ENCODE assay signal across 1 cellular context in the genomic region with DNA sequence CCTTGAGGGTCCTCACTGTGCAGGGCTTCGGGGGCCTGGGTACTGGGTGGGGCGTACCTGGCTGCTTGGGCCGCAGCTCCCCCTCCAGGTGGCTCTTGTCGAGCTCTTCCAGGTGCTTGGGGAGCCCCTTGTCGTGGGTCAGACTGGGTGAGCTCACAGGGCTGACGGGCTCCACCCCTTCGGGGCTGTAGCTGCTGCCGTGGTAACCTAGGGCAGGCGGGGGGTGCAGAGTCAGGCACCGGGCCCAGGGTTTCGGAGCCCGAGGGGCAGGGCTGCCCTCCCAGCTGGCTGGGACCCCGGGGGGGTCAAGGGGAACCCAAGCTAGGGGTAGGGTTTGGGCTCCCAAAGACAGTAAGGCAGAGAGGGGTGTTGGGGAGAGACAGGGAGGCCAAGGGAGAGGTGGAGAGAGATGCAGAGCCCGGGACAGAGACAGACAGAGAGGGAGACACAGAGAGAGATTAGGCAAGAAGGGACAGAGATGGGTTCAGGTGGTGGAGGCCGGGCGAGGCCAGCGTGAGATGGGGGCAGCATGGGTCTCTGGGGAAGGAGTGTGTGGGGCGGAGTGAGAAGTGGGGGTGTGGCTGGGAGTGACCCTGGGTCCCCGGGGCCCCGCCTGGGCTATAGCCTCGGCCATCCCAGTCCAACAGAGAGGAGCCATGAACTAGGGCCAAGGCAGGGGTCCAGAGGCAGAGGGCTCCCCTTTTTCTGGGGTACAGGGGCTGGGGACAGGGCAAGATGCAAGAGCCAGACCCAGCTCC.
TF ChIP-seq lines count a peak whose summit lies in the region.

No MANE protein-coding gene starts in this region.

TF ChIP-seq in IMR-90, 13 proteins besides CTCF, POLR2A, EP300 and RAD21 (continued from another document):
- TF ChIP-seq MAZ (IDR thresholded peaks at IDR 0.05; ENCODE audit: borderline replicate concordance, low read depth, low read length) = no peak
- TF ChIP-seq BHLHE40 (IDR thresholded peaks at IDR 0.05; ENCODE audit: low read depth, low read length) = no peak
- no peak for TF ChIP-seq RFX5 (IDR thresholded peaks at IDR 0.05; ENCODE audit: low read depth, low read length)
- TF ChIP-seq FOS (IDR thresholded peaks at IDR 0.05; ENCODE audit: low read depth, low read length) = no peak
- no peak for TF ChIP-seq CEBPB (IDR thresholded peaks at IDR 0.05; ENCODE audit: low read depth, low read length)
- TF ChIP-seq SMC3 (IDR thresholded peaks at IDR 0.05; ENCODE audit: low read depth, low read length) = no peak
- no peak for TF ChIP-seq MAFK (IDR thresholded peaks at IDR 0.05; ENCODE audit: low read depth, low read length)
- TF ChIP-seq, protein P1, sequence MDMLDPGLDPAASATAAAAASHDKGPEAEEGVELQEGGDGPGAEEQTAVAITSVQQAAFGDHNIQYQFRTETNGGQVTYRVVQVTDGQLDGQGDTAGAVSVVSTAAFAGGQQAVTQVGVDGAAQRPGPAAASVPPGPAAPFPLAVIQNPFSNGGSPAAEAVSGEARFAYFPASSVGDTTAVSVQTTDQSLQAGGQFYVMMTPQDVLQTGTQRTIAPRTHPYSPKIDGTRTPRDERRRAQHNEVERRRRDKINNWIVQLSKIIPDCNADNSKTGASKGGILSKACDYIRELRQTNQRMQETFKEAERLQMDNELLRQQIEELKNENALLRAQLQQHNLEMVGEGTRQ (IDR thresholded peaks at IDR 0.05; ENCODE audit: low read depth, low read length) = no peak
